9 cellular contexts compared by ENCODE assay signal in genomic region chr5:95669540-95669939, GRCh38. TPM values are rescaled to one million over a fixed set of nuclear protein-coding genes. Genes with fewer than 3 reads are reported as not detected.
DNase-seq lines count a peak whose midpoint lies in the region; ATAC-seq and TF ChIP-seq lines count a peak whose summit lies in the region.
"Had no signal": no experiment of that assay in that cellular context is flagged by ENCODE, and none has a peak within 500 bp of the region (broad histone marks: within the 10 kb centered on the region; RNA-seq: fewer than 3 reads in every experiment).

No MANE protein-coding gene starts in this region.

- peak overlapping the region in 1 of 59 donors; percentile 6 for H3K4me3 ChIP-seq in dorsolateral prefrontal cortex

- no peak for ATAC-seq in GM21367 (IDR thresholded peaks at IDR 0.05; ENCODE audit: unreplicated experiment)
- ATAC-seq in HG03460 (IDR thresholded peaks at IDR 0.05; ENCODE audit: unreplicated experiment) = no peak

- DNase-seq in NCI-H2196 treated with DMSO at 0.1 percent for 48 hours (lab: John Stamatoyannopoulos, UW; ENCODE audit: unreplicated experiment) (peak; percentile 19), dorsolateral prefrontal cortex (peak in 9 of 10 donors; percentile 37 to 83 (median 71)), lung microvascular endothelial cell (ENCODE audit: low read depth in 2 of 2) (peak; percentile 63 to 93), NOMO-1 (lab: John Stamatoyannopoulos, UW; ENCODE audit: unreplicated experiment in 2 of 2) (no peak), T-helper 9 cell (no peak)

- no peaks in the 10 kb centered on the region for H3K27me3 ChIP-seq in dorsolateral prefrontal cortex

- peak overlapping the region in 58 of 59 donors; percentile 3 to 93 (median 74) for H3K27ac ChIP-seq in dorsolateral prefrontal cortex
- H3K27ac ChIP-seq in temporal lobe (ENCODE audit: low read depth, low read length) = peak overlapping the region; percentile 27
- H3K27ac ChIP-seq: KMS-11 had no signal

- intact Hi-C loops in dorsolateral prefrontal cortex (cut with DNase I) = loop anchor here (5.0 kb wide), 2 partner anchors 48 to 63 kb away; partner anchors contain the start of gene RHOBTB3 (in 1 of the 2)

- peak in 1 of 56 donors; percentile 17 for TF ChIP-seq CTCF in dorsolateral prefrontal cortex (IDR thresholded peaks at IDR 0.05 in 54 of 56, conservative IDR thresholded peaks at IDR 0.05 in 2 of 56; ENCODE audit: low read depth in 1 of 56, partially characterized antibody in 56 of 56)

RNA-seq across cellular contexts. Expression of gene SPATA9, which starts 13.3 kb away (rescaled TPM):
- 1 to 10 TPM in 32 of 120 experiments, under 1 TPM in 53, not detected in 35; 0.24 to 2.5 (median 0.87) TPM for total RNA-seq in dorsolateral prefrontal cortex
- total RNA-seq in lung microvascular endothelial cell = not detected in 2 replicates
- 0.98 TPM for total RNA-seq in temporal lobe

RNA-seq across cellular contexts. Expression of gene RFESD, which starts 23.0 kb away (rescaled TPM):
- total RNA-seq in dorsolateral prefrontal cortex = 1 to 10 TPM; 1.0 to 7.7 (median 3.6) TPM
- total RNA-seq in lung microvascular endothelial cell = 0.65 and 1.6 TPM in 2 replicates
- total RNA-seq in temporal lobe = 0.98 TPM

RNA-seq across cellular contexts. Expression of gene GPR150, which starts 49.7 kb away (rescaled TPM):
- 1 to 10 TPM in 119 of 120 experiments, under 1 TPM in 1; 0.93 to 7.8 (median 4.4) TPM for total RNA-seq in dorsolateral prefrontal cortex
- total RNA-seq in lung microvascular endothelial cell = under 0.01 and 0.22 TPM in 2 replicates
- total RNA-seq in temporal lobe = 0.25 TPM

Comparison
In these comparisons a context has a peak if more than half of its experiments do, and no peak if none do; other contexts are left out.
1. DNase-seq: peak in NCI-H2196 treated with DMSO at 0.1 percent for 48 hours (single experiment), dorsolateral prefrontal cortex (9 of 10) and lung microvascular endothelial cell (2 of 2); none in NOMO-1 (0 of 2) and T-helper 9 cell (single experiment).